Comparison of ENCODE assay signal across 16 cellular contexts in genomic region chr4:137558951-137559350, GRCh38. TPM values are rescaled to one million over a fixed set of nuclear protein-coding genes. Genes with fewer than 3 reads are reported as not detected.
A peak's percentile ranks its signal among the peaks of the same experiment; 100 is the strongest.
DNase-seq lines count a peak whose midpoint lies in the region; ATAC-seq, FAIRE-seq and TF ChIP-seq lines count a peak whose summit lies in the region.
"Had no signal": no experiment of that assay in that cellular context is flagged by ENCODE, and none has a peak within 500 bp of the region (broad histone marks: within the 10 kb centered on the region; RNA-seq: fewer than 3 reads in every experiment).

No MANE protein-coding gene starts in this region.

- H2AFZ ChIP-seq in fibroblast of lung (ENCODE audit: low read length) = no peak overlapping the region

- no peaks in the 10 kb centered on the region for H3K9me3 ChIP-seq in fibroblast of lung (ENCODE audit: control insufficient read depth, insufficient read depth, low read depth, low read length)
- no peaks in the 10 kb centered on the region for H3K9me3 ChIP-seq in Peyer's patch
- H3K9me3 ChIP-seq: right lobe of liver had no signal

- H3K4me2 ChIP-seq in fibroblast of lung (ENCODE audit: extremely low read depth, insufficient read depth, low read length) = peak overlapping the region; percentile 7

- no peaks in the 10 kb centered on the region for H3K79me2 ChIP-seq in fibroblast of lung (ENCODE audit: control insufficient read depth, insufficient read depth, low read length)

- no peak overlapping the region for H3K9ac ChIP-seq in fibroblast of lung (ENCODE audit: insufficient read depth, low read length)

- intact Hi-C loops in sciatic nerve (cut with DNase I) = no loop called here

- H3K4me3 ChIP-seq in fibroblast of lung (replicated peaks in 1 of 4; ENCODE audit: control extremely low read depth in 1 of 4, insufficient read depth in 1 of 4, low read depth in 3 of 4, low read length in 4 of 4) (no peak overlapping the region), Peyer's patch (no peak overlapping the region)
- H3K4me3 ChIP-seq: cardiac muscle cell, right lobe of liver had no signal

- H3K27me3 ChIP-seq in fibroblast of lung (ENCODE audit: control insufficient read depth, insufficient read depth, low read length) = no peaks in the 10 kb centered on the region
- H3K27me3 ChIP-seq in Peyer's patch = no peaks in the 10 kb centered on the region
- H3K27me3 ChIP-seq: cardiac muscle cell, right lobe of liver had no signal

- peak; percentile 39 for ATAC-seq in sciatic nerve
- ATAC-seq: CD8-positive, alpha-beta T cell; left lobe of liver; naive thymus-derived CD8-positive, alpha-beta T cell; right lobe of liver had no signal

- FAIRE-seq in GM12891 (lab: Jason Lieb, UNC) = no peak

- no peaks in the 10 kb centered on the region for H3K36me3 ChIP-seq in fibroblast of lung (ENCODE audit: control insufficient read depth, insufficient read depth, low read length)
- H3K36me3 ChIP-seq in Peyer's patch = no peaks in the 10 kb centered on the region
- H3K36me3 ChIP-seq: cardiac muscle cell, right lobe of liver had no signal

- no peak for TF ChIP-seq POLR2A in GM12891 (IDR thresholded peaks at IDR 0.05; ENCODE audit: low read depth, low read length)
- no peak for TF ChIP-seq POLR2A in Peyer's patch (IDR thresholded peaks at IDR 0.05)

- DNase-seq in GM04504 (ENCODE audit: low read depth) = peak; percentile 38
- peak; percentile 12 for DNase-seq in RKO (ENCODE audit: low spot score)
- peak; percentile 56 to 76 for DNase-seq in fibroblast of lung (ENCODE audit: low read depth in 2 of 2)
- DNase-seq in sciatic nerve (ENCODE audit: low spot score) = no peak
- DNase-seq in occipital lobe (lab: John Stamatoyannopoulos, UW) = no peak
- no peak for DNase-seq in GM12891 (ENCODE audit: insufficient read length, low spot score)
- DNase-seq in Peyer's patch = no peak
- DNase-seq: activated gamma-delta T cell; CD8-positive, alpha-beta T cell; endodermal cell; GF-D8; naive thymus-derived CD8-positive, alpha-beta T cell; right lobe of liver; stimulated activated naive CD4-positive, alpha-beta T cell treated with Interleukin-2 at 50 U/mL for 16 hours had no signal

- H3K27ac ChIP-seq in fibroblast of lung (ENCODE audit: insufficient read depth, low read length) (no peak overlapping the region), Peyer's patch (peak overlapping the region in 2 of 4 donors; percentile 19 to 28)
- H3K27ac ChIP-seq: cardiac muscle cell, right lobe of liver had no signal

- TF ChIP-seq CTCF in fibroblast of lung (conservative IDR thresholded peaks at IDR 0.05 in 1 of 2, IDR thresholded peaks at IDR 0.05 in 1 of 2; ENCODE audit: low read depth in 1 of 2, low read length in 2 of 2) (no peak), Peyer's patch (IDR thresholded peaks at IDR 0.05) (no peak)

- H3K4me1 ChIP-seq in fibroblast of lung (ENCODE audit: control insufficient read depth, extremely low read depth, insufficient read depth, low read length) = no peaks in the 10 kb centered on the region
- H3K4me1 ChIP-seq in Peyer's patch = no peaks in the 10 kb centered on the region
- H3K4me1 ChIP-seq: right lobe of liver had no signal

- no peaks in the 10 kb centered on the region for H4K20me1 ChIP-seq in fibroblast of lung (ENCODE audit: control insufficient read depth, extremely low read depth, insufficient read depth, low read length)

TF ChIP-seq in GM12891, 5 proteins besides CTCF, POLR2A, EP300 and RAD21:
- TF ChIP-seq POLR2AphosphoS5 (IDR thresholded peaks at IDR 0.05; ENCODE audit: low read depth, low read length) (no peak), PAX5 (IDR thresholded peaks at IDR 0.05; ENCODE audit: insufficient read depth, low read length, severe bottlenecking) (no peak), TAF1 (IDR thresholded peaks at IDR 0.05; ENCODE audit: low read depth, low read length) (no peak), SPI1 (IDR thresholded peaks at IDR 0.05; ENCODE audit: low read depth, low read length) (no peak), POU2F2 (IDR thresholded peaks at IDR 0.05; ENCODE audit: low read depth, low read length) (no peak)

RNA-seq across cellular contexts. Expression of gene PCDH18, which starts 26.7 kb away (rescaled TPM):
- total RNA-seq in fibroblast of lung (163 and 542 TPM in 2 replicates), sciatic nerve (34.4 TPM), occipital lobe (26.0 TPM), Peyer's patch (10 to 100 TPM in 2 of 4 donors, 1 to 10 TPM in 2; 6.3 to 46.2 (median 11.1) TPM)
- 194 and 203 TPM in 2 replicates for polyA plus RNA-seq in fibroblast of lung
- polyA plus RNA-seq in fibroblast of lung (2012) = 111 and 125 TPM in 2 replicates
- 158 and 239 TPM in 2 replicates for polyA minus RNA-seq in fibroblast of lung (ENCODE audit: low replicate concordance)
- polyA plus RNA-seq in GM12891 (2012; ENCODE audit: low read depth, missing spikeins) = 0.40 TPM
- total RNA-seq: CD8-positive, alpha-beta T cell; naive thymus-derived CD8-positive, alpha-beta T cell had no signal

Comparison
In these comparisons a context has a peak if more than half of its experiments do, and no peak if none do; other contexts are left out.
1. DNase-seq: peak in GM04504 (single experiment), RKO (single experiment) and fibroblast of lung (2 of 2); none in sciatic nerve (single experiment), occipital lobe (single experiment), GM12891 (single experiment) and Peyer's patch (0 of 3).